Comparison of ENCODE assay signal across 30 cellular contexts in the genomic region with DNA sequence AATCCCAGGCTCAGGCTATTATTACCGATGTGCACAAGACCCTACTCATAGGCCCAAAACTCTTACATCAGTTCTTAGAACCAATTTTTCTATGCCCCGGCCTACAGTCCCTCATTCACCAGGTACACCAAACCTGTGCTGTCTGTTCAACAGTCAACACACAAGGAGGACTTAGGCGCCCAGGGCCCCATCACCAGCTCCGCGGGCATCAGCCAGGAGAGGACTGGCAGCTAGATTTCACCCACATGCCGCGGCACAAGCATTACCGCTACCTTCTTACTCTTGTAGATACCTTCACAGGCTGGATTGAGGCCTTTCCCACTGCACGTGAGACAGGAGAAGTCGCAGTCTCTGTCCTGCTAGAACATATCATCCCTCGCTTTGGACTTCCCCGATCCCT.
"Had no signal": no experiment of that assay in that cellular context is flagged by ENCODE, and none has a peak within 500 bp of the region (broad histone marks: within the 10 kb centered on the region; RNA-seq: fewer than 3 reads in every experiment).

No MANE protein-coding gene starts in this region.

- H3K36me3 Mint-ChIP-seq: activated naive CD4-positive, alpha-beta T cell treated with anti-CD3 and anti-CD28 coated beads, Interleukin-2, amount 50 U/mL, for 24 hours; activated naive CD8-positive, alpha-beta T cell treated with anti-CD3 and anti-CD28 coated beads for 36 hours; T-cell had no signal

- H3K4me3 Mint-ChIP-seq: activated B cell treated with CpG ODN at 0.5 μM for 24 hours; activated CD8-positive, alpha-beta T cell treated with anti-CD3 and anti-CD28 coated beads for 36 hours; activated naive CD4-positive, alpha-beta T cell treated with anti-CD3 and anti-CD28 coated beads, Interleukin-2, amount 50 U/mL, for 24 hours; activated naive CD8-positive, alpha-beta T cell treated with anti-CD3 and anti-CD28 coated beads for 36 hours; activated naive CD8-positive, alpha-beta T cell treated with anti-CD3 and anti-CD28 coated beads, Interleukin-2, amount 50 U/mL, for 24 hours; activated T-cell treated with anti-CD3 and anti-CD28 coated beads, Interleukin-2, amount 50 U/mL, for 4 hours; activated T-helper 17 cell treated with anti-CD3 and anti-CD28 coated beads, Interleukin-2, amount 50 U/mL, for 72 hours; endodermal cell; T-cell; T-helper 1 cell treated with Interleukin-12 subunit alpha and Interleukin-12 subunit beta and Interleukin-4 antibody, amounts not matched to agents 30 μg/mL and 1 μg/mL, for 36 hours had no signal

- DNase-seq: activated B cell treated with CpG ODN at 0.5 μM for 24 hours; activated CD4-positive, alpha-beta T cell treated with anti-CD3 and anti-CD28 coated beads for 48 hours; activated CD4-positive, alpha-beta T cell treated with anti-CD3 and anti-CD28 coated beads, Interleukin-2, amount 50 U/mL, for 1 hour; activated CD4-positive, alpha-beta T cell treated with anti-CD3 and anti-CD28 coated beads, Interleukin-2, amount 50 U/mL, for 48 hours; activated CD8-positive, alpha-beta memory T cell treated with anti-CD3 and anti-CD28 coated beads for 24 hours; activated CD8-positive, alpha-beta T cell treated with anti-CD3 and anti-CD28 coated beads for 36 hours; activated effector memory CD4-positive, alpha-beta T cell treated with Interleukin-2 at 50 U/mL for 16 hours; activated gamma-delta T cell treated with Interleukin-2 at 50 U/mL for 16 hours; activated naive CD4-positive, alpha-beta T cell treated with Interleukin-2 at 50 U/mL for 16 hours; activated naive CD8-positive, alpha-beta T cell treated with anti-CD3 and anti-CD28 coated beads for 36 hours; activated naive CD8-positive, alpha-beta T cell treated with anti-CD3 and anti-CD28 coated beads, Interleukin-2, amount 50 U/mL, for 24 hours; activated T-cell treated with anti-CD3 and anti-CD28 coated beads, Interleukin-2, amount 50 U/mL, for 4 hours; adrenal gland; amygdala; body of pancreas; colonic mucosa; effector memory CD4-positive, alpha-beta T cell; endodermal cell; erythroblast; foreskin keratinocyte; gastrocnemius medialis; glutamatergic neuron; SW 1271; T-cell; T-helper 9 cell; WERI-Rb-1 had no signal

- H3K4me1 Mint-ChIP-seq: activated B cell treated with CpG ODN at 0.5 μM for 24 hours; activated naive CD4-positive, alpha-beta T cell treated with anti-CD3 and anti-CD28 coated beads, Interleukin-2, amount 50 U/mL, for 24 hours; activated naive CD8-positive, alpha-beta T cell treated with anti-CD3 and anti-CD28 coated beads for 36 hours; activated naive CD8-positive, alpha-beta T cell treated with anti-CD3 and anti-CD28 coated beads, Interleukin-2, amount 50 U/mL, for 24 hours; activated T-helper 17 cell treated with anti-CD3 and anti-CD28 coated beads, Interleukin-2, amount 50 U/mL, for 72 hours; T-cell had no signal

- H3K27me3 Mint-ChIP-seq: activated B cell treated with CpG ODN at 0.5 μM for 24 hours; activated CD8-positive, alpha-beta T cell treated with anti-CD3 and anti-CD28 coated beads for 36 hours; activated naive CD4-positive, alpha-beta T cell treated with anti-CD3 and anti-CD28 coated beads, Interleukin-2, amount 50 U/mL, for 24 hours; activated naive CD8-positive, alpha-beta T cell treated with anti-CD3 and anti-CD28 coated beads for 36 hours; activated naive CD8-positive, alpha-beta T cell treated with anti-CD3 and anti-CD28 coated beads, Interleukin-2, amount 50 U/mL, for 24 hours; activated T-helper 17 cell treated with anti-CD3 and anti-CD28 coated beads, Interleukin-2, amount 50 U/mL, for 72 hours; T-cell had no signal

- ATAC-seq: activated CD4-positive, CD25-positive, alpha-beta regulatory T cell treated with anti-CD3 and anti-CD28 coated beads, Interleukin-2, amount 50 U/mL, for 24 hours; activated CD8-positive, alpha-beta T cell treated with anti-CD3 and anti-CD28 coated beads for 36 hours; activated naive CD8-positive, alpha-beta T cell treated with anti-CD3 and anti-CD28 coated beads, Interleukin-2, amount 50 U/mL, for 24 hours; activated T-cell treated with anti-CD3 and anti-CD28 coated beads, Interleukin-2, amount 50 U/mL, for 4 hours; activated T-helper 17 cell treated with anti-CD3 and anti-CD28 coated beads, Interleukin-2, amount 50 U/mL, for 72 hours; body of pancreas; foreskin keratinocyte; gastrocnemius medialis; T-cell had no signal

- H3K27ac Mint-ChIP-seq: activated B cell treated with CpG ODN at 0.5 μM for 24 hours; activated CD8-positive, alpha-beta T cell treated with anti-CD3 and anti-CD28 coated beads for 36 hours; activated naive CD4-positive, alpha-beta T cell treated with anti-CD3 and anti-CD28 coated beads, Interleukin-2, amount 50 U/mL, for 24 hours; activated naive CD8-positive, alpha-beta T cell treated with anti-CD3 and anti-CD28 coated beads for 36 hours; activated naive CD8-positive, alpha-beta T cell treated with anti-CD3 and anti-CD28 coated beads, Interleukin-2, amount 50 U/mL, for 24 hours; activated T-helper 17 cell treated with anti-CD3 and anti-CD28 coated beads, Interleukin-2, amount 50 U/mL, for 72 hours; endodermal cell; T-cell; T-helper 1 cell treated with Interleukin-12 subunit alpha and Interleukin-12 subunit beta and Interleukin-4 antibody, amounts not matched to agents 30 μg/mL and 1 μg/mL, for 36 hours had no signal
